4 cellular contexts compared by ENCODE assay signal in genomic region chr3:131743126-131743525, GRCh38.
"Had no signal": no experiment of that assay in that cellular context is flagged by ENCODE, and none has a peak within 500 bp of the region (broad histone marks: within the 10 kb centered on the region; RNA-seq: fewer than 3 reads in every experiment).

No MANE protein-coding gene starts in this region.

- H3K27ac ChIP-seq: HL-60 had no signal

- DNase-seq: IMR-90 had no signal

- H3K4me3 ChIP-seq: K562 had no signal

- ATAC-seq: HepG2, K562 had no signal
